Comparison of ENCODE assay signal across 1 cellular context in genomic region chr2:159286709-159287441, GRCh38.
TF ChIP-seq lines count a peak whose summit lies in the region.

No MANE protein-coding gene starts in this region.

TF ChIP-seq in HepG2, 621 proteins besides CTCF, POLR2A, EP300 and RAD21 (continued from another document and continues in another):
- no peak for TF ChIP-seq PRDM15 (CRISPR knock-in tag; IDR thresholded peaks at IDR 0.05)
- TF ChIP-seq ZNF782 (CRISPR knock-in tag; IDR thresholded peaks at IDR 0.05; ENCODE audit: borderline replicate concordance) = no peak
- peak; percentile 64; the same call in 1 of the 2 replicates for TF ChIP-seq RNF2 (conservative IDR thresholded peaks at IDR 0.05; ENCODE audit: low read depth)
- TF ChIP-seq ZKSCAN8 (CRISPR knock-in tag; IDR thresholded peaks at IDR 0.05; ENCODE audit: borderline replicate concordance) = no peak
- peak; percentile 22; the same call in 1 of the 2 replicates for TF ChIP-seq THAP9 (CRISPR knock-in tag; IDR thresholded peaks at IDR 0.05; ENCODE audit: borderline replicate concordance)
- no peak for TF ChIP-seq STAT5B (CRISPR knock-in tag; IDR thresholded peaks at IDR 0.05)
- TF ChIP-seq ATF7 (IDR thresholded peaks at IDR 0.05) = no peak
- no peak for TF ChIP-seq ATF7 (CRISPR knock-in tag; IDR thresholded peaks at IDR 0.05)
- no peak for TF ChIP-seq RFX5 (IDR thresholded peaks at IDR 0.05; ENCODE audit: low read depth, low read length)
- no peak for TF ChIP-seq KLF15 (CRISPR knock-in tag; IDR thresholded peaks at IDR 0.05; ENCODE audit: borderline replicate concordance)
- peak; percentile 19; the same call in 1 of the 2 replicates for TF ChIP-seq REPIN1 (CRISPR knock-in tag; IDR thresholded peaks at IDR 0.05; ENCODE audit: borderline replicate concordance, low read depth)
- TF ChIP-seq ZNF768 (CRISPR knock-in tag; IDR thresholded peaks at IDR 0.05) = no peak
- TF ChIP-seq ZNF350 (CRISPR knock-in tag; IDR thresholded peaks at IDR 0.05; ENCODE audit: borderline replicate concordance, low read depth) = peak; percentile 71; the same call in 1 of the 2 replicates
- TF ChIP-seq ATF2 (CRISPR knock-in tag; IDR thresholded peaks at IDR 0.05) = peak; percentile 10; the same call in 1 of the 2 replicates
- peak; percentile 76 for TF ChIP-seq ZNF317 (CRISPR knock-in tag; IDR thresholded peaks at IDR 0.05)
- no peak for TF ChIP-seq CREB3 (CRISPR knock-in tag; IDR thresholded peaks at IDR 0.05)
- TF ChIP-seq HNF1A (IDR thresholded peaks at IDR 0.05; ENCODE audit: low read depth) = no peak
- TF ChIP-seq HNF1A (CRISPR knock-in tag; IDR thresholded peaks at IDR 0.05; ENCODE audit: borderline replicate concordance) = no peak
- peak; percentile 18; the same call in 1 of the 2 replicates for TF ChIP-seq PAXIP1 (CRISPR knock-in tag; conservative IDR thresholded peaks at IDR 0.05)
- peak; percentile 58 for TF ChIP-seq HNRNPLL (IDR thresholded peaks at IDR 0.05; ENCODE audit: low read depth, low read length, poor library complexity, severe bottlenecking)
- peak; percentile 34 for TF ChIP-seq HNF4A (CRISPR knock-in tag; IDR thresholded peaks at IDR 0.05)
- TF ChIP-seq RAD51 (IDR thresholded peaks at IDR 0.05; ENCODE audit: borderline replicate concordance) = no peak
- TF ChIP-seq PCBP1 (IDR thresholded peaks at IDR 0.05; ENCODE audit: borderline replicate concordance, low read depth, low read length) = no peak
- peak; percentile 2; the same call in 1 of the 2 replicates for TF ChIP-seq HINFP (CRISPR knock-in tag; IDR thresholded peaks at IDR 0.05; ENCODE audit: low read depth)
- no peak; the same call in 1 of the 2 replicates for TF ChIP-seq DNMT3B (CRISPR knock-in tag; conservative IDR thresholded peaks at IDR 0.05)
- no peak for TF ChIP-seq RBM39 (IDR thresholded peaks at IDR 0.05; ENCODE audit: low read depth, low read length, poor library complexity, severe bottlenecking)
- TF ChIP-seq TFAP4 (IDR thresholded peaks at IDR 0.05; ENCODE audit: borderline replicate concordance, low read depth) = no peak
- TF ChIP-seq ZNF891 (CRISPR knock-in tag; IDR thresholded peaks at IDR 0.05) = 0 out of 2 replicates have a peak, but pooled peaks have one; percentile 14
- TF ChIP-seq ZNF224 (CRISPR knock-in tag; IDR thresholded peaks at IDR 0.05) = no peak
- TF ChIP-seq SMAD9 (CRISPR knock-in tag; IDR thresholded peaks at IDR 0.05) = no peak
- TF ChIP-seq NR1H2 (CRISPR knock-in tag; IDR thresholded peaks at IDR 0.05; ENCODE audit: borderline replicate concordance, low read depth) = no peak
- TF ChIP-seq ZNF570 (CRISPR knock-in tag; IDR thresholded peaks at IDR 0.05; ENCODE audit: borderline replicate concordance) = no peak
- TF ChIP-seq ZNF546 (CRISPR knock-in tag; conservative IDR thresholded peaks at IDR 0.05) = no peak; the same call in 1 of the 2 replicates
- TF ChIP-seq SNAPC2 (CRISPR knock-in tag; IDR thresholded peaks at IDR 0.05) = no peak; the same call in 1 of the 2 replicates
- 0 out of 2 replicates have a peak, but pooled peaks have one; percentile 9 for TF ChIP-seq ZIK1 (CRISPR knock-in tag; IDR thresholded peaks at IDR 0.05; ENCODE audit: borderline replicate concordance, low read depth)
- no peak for TF ChIP-seq ZNF343 (CRISPR knock-in tag; IDR thresholded peaks at IDR 0.05)
- peak; percentile 92 for TF ChIP-seq HOXA5 (CRISPR knock-in tag; IDR thresholded peaks at IDR 0.05)
- 0 out of 2 replicates have a peak, but pooled peaks have one; percentile 30 for TF ChIP-seq ZNF816 (CRISPR knock-in tag; IDR thresholded peaks at IDR 0.05; ENCODE audit: borderline replicate concordance)
- peak; percentile 33; the same call in 1 of the 2 replicates for TF ChIP-seq SMAD3 (CRISPR knock-in tag; IDR thresholded peaks at IDR 0.05)
- 0 out of 2 replicates have a peak, but pooled peaks have one; percentile 37 for TF ChIP-seq ZNF367 (CRISPR knock-in tag; IDR thresholded peaks at IDR 0.05; ENCODE audit: borderline replicate concordance)
- no peak for TF ChIP-seq ZNF33A (CRISPR knock-in tag; IDR thresholded peaks at IDR 0.05; ENCODE audit: borderline replicate concordance)
- no peak for TF ChIP-seq NFKB2 (CRISPR knock-in tag; IDR thresholded peaks at IDR 0.05; ENCODE audit: borderline replicate concordance)
- no peak; the same call in 1 of the 2 replicates for TF ChIP-seq KAT7 (CRISPR knock-in tag; IDR thresholded peaks at IDR 0.05; ENCODE audit: borderline replicate concordance)
